ENCODE assay signal across 13 cellular contexts in genomic region chr1:110348771-110349170, GRCh38. TPM values are rescaled to one million over a fixed set of nuclear protein-coding genes. Genes with fewer than 3 reads are reported as not detected.
DNase-seq lines count a peak whose midpoint lies in the region; ATAC-seq, FAIRE-seq and TF ChIP-seq lines count a peak whose summit lies in the region.
"Had no signal": no experiment of that assay in that cellular context is flagged by ENCODE, and none has a peak within 500 bp of the region (broad histone marks: within the 10 kb centered on the region; RNA-seq: fewer than 3 reads in every experiment).

No MANE protein-coding gene starts in this region.

- H3K4me3 Mint-ChIP-seq in activated T-helper 2 cell treated with anti-CD3 and anti-CD28 coated beads, Interferon-gamma antibody, Interleukin-2, Interleukin-4, amounts not matched to agents 10 μg/mL and 5 μg/mL and 100 μg/mL, durations not matched to agents 14 hours and 24 hours and 36 hours (ENCODE audit: low read depth), result peak overlapping the region; percentile 52

- H4K20me1 ChIP-seq in GM23248 (ENCODE audit: insufficient read depth), result peaks cover 6% of the 10 kb centered on the region; the same call in 1 of the 2 replicates

- in situ Hi-C loops in GM23248 (cut with MboI), result no loop called here

- no peak for TF ChIP-seq POLR2A in A549 (IDR thresholded peaks at IDR 0.05; ENCODE audit: low read length)
- no peak for TF ChIP-seq POLR2A in esophagus muscularis mucosa (IDR thresholded peaks at IDR 0.05; ENCODE audit: low read depth)

- TF ChIP-seq EP300 in A549 (IDR thresholded peaks at IDR 0.05) (no peak), esophagus muscularis mucosa (IDR thresholded peaks at IDR 0.05) (no peak)

- peaks cover 63% of the 10 kb centered on the region for H3K4me1 ChIP-seq in A549
- H3K4me1 ChIP-seq in GM23248 (ENCODE audit: insufficient read depth), result peaks cover 38% of the 10 kb centered on the region
- H3K4me1 ChIP-seq in left lung, result peaks cover 16 to 80% of the 10 kb centered on the region in 2 donors
- H3K4me1 ChIP-seq in esophagus muscularis mucosa, result peaks cover 38 to 86% (median 79%) of the 10 kb centered on the region in 4 donors

- CTCF ChIA-PET in A549 (lab: Yijun Ruan, JAX), result interaction anchor here (0.6 to 3.1 kb wide), 6 partner anchors 10 to 111 kb away, joined by 3 to 12 read pairs (median 3); partner anchors contain the start of gene RBM15

- no peaks in the 10 kb centered on the region for H3K9me3 ChIP-seq in A549
- no peaks in the 10 kb centered on the region for H3K9me3 ChIP-seq in GM23248 (ENCODE audit: low read depth)
- no peaks in the 10 kb centered on the region for H3K9me3 ChIP-seq in left lung
- no peaks in the 10 kb centered on the region for H3K9me3 ChIP-seq in esophagus muscularis mucosa
- H3K9me3 ChIP-seq: gastroesophageal sphincter, ovary had no signal

- H3K36me3 Mint-ChIP-seq in activated T-helper 2 cell treated with anti-CD3 and anti-CD28 coated beads, Interferon-gamma antibody, Interleukin-2, Interleukin-4, amounts not matched to agents 10 μg/mL and 5 μg/mL and 100 μg/mL, durations not matched to agents 14 hours and 24 hours and 36 hours (ENCODE audit: low read depth), result peaks cover 65% of the 10 kb centered on the region

- H3K4me1 Mint-ChIP-seq in activated T-helper 2 cell treated with anti-CD3 and anti-CD28 coated beads, Interferon-gamma antibody, Interleukin-2, Interleukin-4, amounts not matched to agents 10 μg/mL and 5 μg/mL and 100 μg/mL, durations not matched to agents 14 hours and 24 hours and 36 hours (ENCODE audit: low read depth), result peaks cover 70% of the 10 kb centered on the region

- peak overlapping the region; percentile 72 for H3K27ac Mint-ChIP-seq in activated T-helper 2 cell treated with anti-CD3 and anti-CD28 coated beads, Interferon-gamma antibody, Interleukin-2, Interleukin-4, amounts not matched to agents 10 μg/mL and 5 μg/mL and 100 μg/mL, durations not matched to agents 14 hours and 24 hours and 36 hours
- H3K27ac Mint-ChIP-seq: stimulated activated naive CD8-positive, alpha-beta T cell treated with anti-CD3 and anti-CD28 coated beads, Interleukin-15, amount 100 ng/mL, for 72 hours had no signal

- no peaks in the 10 kb centered on the region for H3K27me3 Mint-ChIP-seq in activated T-helper 2 cell treated with anti-CD3 and anti-CD28 coated beads, Interferon-gamma antibody, Interleukin-2, Interleukin-4, amounts not matched to agents 10 μg/mL and 5 μg/mL and 100 μg/mL, durations not matched to agents 14 hours and 24 hours and 36 hours (ENCODE audit: low read depth)
- H3K27me3 Mint-ChIP-seq: stimulated activated naive CD8-positive, alpha-beta T cell treated with anti-CD3 and anti-CD28 coated beads, Interleukin-15, amount 100 ng/mL, for 72 hours had no signal

- DNase-seq in A549 (ENCODE audit: low read depth in 1 of 2, low spot score in 1 of 2) (no peak), GM23248 (peak; percentile 40), left lung (no peak), esophagus muscularis mucosa (ENCODE audit: extremely low spot score) (no peak), superior temporal gyrus (ENCODE audit: extremely low spot score) (no peak), NCI-H146 treated with DMSO at 0.1 percent for 48 hours (lab: John Stamatoyannopoulos, UW; ENCODE audit: unreplicated experiment) (no peak)
- no peak for DNase-seq in activated T-helper 2 cell treated with anti-CD3 and anti-CD28 coated beads, Interferon-gamma antibody, Interleukin-2, Interleukin-4, amounts not matched to agents 10 μg/mL and 5 μg/mL and 100 μg/mL, durations not matched to agents 14 hours and 24 hours and 36 hours (ENCODE audit: low spot score)
- DNase-seq: NCI-H2227 treated with DMSO at 0.1 percent for 48 hours; ovary; stimulated activated naive CD8-positive, alpha-beta T cell treated with anti-CD3 and anti-CD28 coated beads, Interleukin-15, amount 100 ng/mL, for 72 hours had no signal

- FAIRE-seq in A549 (lab: Jason Lieb, UNC), result no peak

- no peak overlapping the region for H3K4me3 ChIP-seq in A549
- H3K4me3 ChIP-seq in GM23248, result no peak overlapping the region; the same call in 1 of the 2 replicates
- H3K4me3 ChIP-seq in left lung, result no peak overlapping the region
- no peak overlapping the region for H3K4me3 ChIP-seq in esophagus muscularis mucosa
- H3K4me3 ChIP-seq: coronary artery, gastroesophageal sphincter, ovary had no signal

- H3K9ac ChIP-seq in GM23248, result peak overlapping the region; percentile 30; the same call in 1 of the 2 replicates

- H3K36me3 ChIP-seq in GM23248 (ENCODE audit: low read depth) (peaks cover 16% of the 10 kb centered on the region; the same call in 1 of the 2 replicates), left lung (peaks cover 0 to 33% of the 10 kb centered on the region in 2 donors), esophagus muscularis mucosa (peaks cover 0 to 27% (median 15%) of the 10 kb centered on the region in 4 donors)
- H3K36me3 ChIP-seq: ovary had no signal

- H2AFZ ChIP-seq in GM23248, result no peak overlapping the region

- H3K27me3 ChIP-seq in GM23248 (replicated peaks; ENCODE audit: insufficient read depth) (no peaks in the 10 kb centered on the region), left lung (no peaks in the 10 kb centered on the region), esophagus muscularis mucosa (no peaks in the 10 kb centered on the region)
- H3K27me3 ChIP-seq: gastroesophageal sphincter, ovary had no signal

- no peaks in the 10 kb centered on the region for H3K9me2 ChIP-seq in GM23248 (ENCODE audit: insufficient read depth)

- ATAC-seq in A549 (no peak), left lung (peak; percentile 17), GM21825 (IDR thresholded peaks at IDR 0.05; ENCODE audit: unreplicated experiment) (no peak)
- ATAC-seq: gastroesophageal sphincter; stimulated activated naive CD8-positive, alpha-beta T cell treated with anti-CD3 and anti-CD28 coated beads, Interleukin-15, amount 100 ng/mL, for 72 hours had no signal

- no peaks in the 10 kb centered on the region for H3F3A ChIP-seq in GM23248 (ENCODE audit: insufficient read depth)

- no peak overlapping the region for H3K27ac ChIP-seq in A549
- H3K27ac ChIP-seq in GM23248, result peak overlapping the region; percentile 38
- H3K27ac ChIP-seq in left lung, result peak overlapping the region in 1 of 2 donors; percentile 30
- H3K27ac ChIP-seq in esophagus muscularis mucosa (replicated peaks in 1 of 4), result no peak overlapping the region
- H3K27ac ChIP-seq: coronary artery, gastroesophageal sphincter, ovary had no signal

- TF ChIP-seq RAD21 in A549 (conservative IDR thresholded peaks at IDR 0.05 in 1 of 2, IDR thresholded peaks at IDR 0.05 in 1 of 2), result no peak

- intact Hi-C loops in activated T-helper 2 cell treated with anti-CD3 and anti-CD28 coated beads, Interferon-gamma antibody, Interleukin-2, Interleukin-4, amounts not matched to agents 10 μg/mL and 5 μg/mL and 100 μg/mL, durations not matched to agents 14 hours and 24 hours and 36 hours (cut with micrococcal nuclease), result no loop called here
- intact Hi-C loops in left lung (cut with DNase I) (no loop called here), esophagus muscularis mucosa (cut with DNase I) (no loop called here)

- peaks cover 100% of the 10 kb centered on the region for H3K79me2 ChIP-seq in GM23248 (ENCODE audit: insufficient read depth)

- TF ChIP-seq CTCF in A549 (IDR thresholded peaks at IDR 0.05) (no peak), left lung (IDR thresholded peaks at IDR 0.05) (no peak), esophagus muscularis mucosa (IDR thresholded peaks at IDR 0.05) (no peak)

- H3K9me3 Mint-ChIP-seq in activated T-helper 2 cell treated with anti-CD3 and anti-CD28 coated beads, Interferon-gamma antibody, Interleukin-2, Interleukin-4, amounts not matched to agents 10 μg/mL and 5 μg/mL and 100 μg/mL, durations not matched to agents 14 hours and 24 hours and 36 hours, result no peaks in the 10 kb centered on the region
- H3K9me3 Mint-ChIP-seq: stimulated activated naive CD8-positive, alpha-beta T cell treated with anti-CD3 and anti-CD28 coated beads, Interleukin-15, amount 100 ng/mL, for 72 hours had no signal

- H3K4me2 ChIP-seq in A549, result peak overlapping the region; percentile 22
- peak overlapping the region; percentile 33 for H3K4me2 ChIP-seq in GM23248 (ENCODE audit: unreplicated experiment)

- POLR2A ChIA-PET in A549 (lab: Yijun Ruan, JAX), result interaction anchor here (0.9 to 1.1 kb wide), 2 partner anchors 10 to 60 kb away, joined by 4 to 5 read pairs; partner anchors contain the start of gene RBM15

RNA-seq across cellular contexts. Expression of gene RBM15, which starts 9.6 kb away (rescaled TPM):
- polyA plus RNA-seq in A549 (2011; rRNA removed) (14.0 and 15.0 TPM in 2 replicates), A549 (2017; fragmentation: RNase III; extraction: RNeasy Plus Mini Kit Qiagen cat#74134 plus additional on column Dnase treatment) (8.0 to 8.7 TPM (median 8.2 TPM) in 3 replicates), GM23248 (2016; fragmentation: Nextera tagmentation; extraction: Ambion mirVana) (6.4 and 6.6 TPM in 2 replicates)
- 6.8 and 8.0 TPM in 2 replicates for polyA plus RNA-seq in A549 (2012; cell fraction: cytosol; rRNA removed)
- 8.3 and 9.2 TPM in 2 replicates for polyA plus RNA-seq in A549 (2012; cell fraction: nucleus; rRNA removed)
- polyA minus RNA-seq in A549 (2011; rRNA and poly(A)+ RNA removed), result 67.6 and 83.1 TPM in 2 replicates
- total RNA-seq in GM23248 (2014; rRNA removed; shearing (Covaris generic)), result 18.7 and 22.5 TPM in 2 replicates
- 55.5 TPM in 2 replicates for total RNA-seq in activated T-helper 2 cell treated with anti-CD3 and anti-CD28 coated beads, Interferon-gamma antibody, Interleukin-2, Interleukin-4, amounts not matched to agents 10 μg/mL and 5 μg/mL and 100 μg/mL, durations not matched to agents 14 hours and 24 hours and 36 hours
- total RNA-seq in left lung (10 to 100 TPM; 20.6 to 24.3 TPM), esophagus muscularis mucosa (10 to 100 TPM; 20.6 to 26.6 (median 24.2) TPM)

RNA-seq across cellular contexts. Expression of gene SLC16A4, which starts 42.1 kb away (rescaled TPM):
- polyA plus RNA-seq in A549 (2011; rRNA removed) (176 and 188 TPM in 2 replicates), A549 (2017; fragmentation: RNase III; extraction: RNeasy Plus Mini Kit Qiagen cat#74134 plus additional on column Dnase treatment) (47.2 to 71.8 TPM (median 61.0 TPM) in 3 replicates), GM23248 (2016; fragmentation: Nextera tagmentation; extraction: Ambion mirVana) (15.6 and 15.9 TPM in 2 replicates)
- 15.3 and 21.3 TPM in 2 replicates for polyA plus RNA-seq in A549 (2012; cell fraction: cytosol; rRNA removed)
- 7.4 and 12.9 TPM in 2 replicates for polyA plus RNA-seq in A549 (2012; cell fraction: nucleus; rRNA removed)
- polyA minus RNA-seq in A549 (2011; rRNA and poly(A)+ RNA removed), result 96.7 and 113 TPM in 2 replicates
- 28.1 and 34.3 TPM in 2 replicates for total RNA-seq in GM23248 (2014; rRNA removed; shearing (Covaris generic))
- 0.23 and 0.73 TPM in 2 replicates for total RNA-seq in activated T-helper 2 cell treated with anti-CD3 and anti-CD28 coated beads, Interferon-gamma antibody, Interleukin-2, Interleukin-4, amounts not matched to agents 10 μg/mL and 5 μg/mL and 100 μg/mL, durations not matched to agents 14 hours and 24 hours and 36 hours
- total RNA-seq in left lung (10 to 100 TPM; 12.0 to 40.5 TPM), esophagus muscularis mucosa (1 to 10 TPM; 5.8 to 8.8 (median 8.4) TPM)

RNA-seq across cellular contexts. Expression of gene LAMTOR5, which starts 58.7 kb away (rescaled TPM):
- 256 and 314 TPM in 2 replicates for polyA plus RNA-seq in A549 (2011; rRNA removed)
- 293 and 304 TPM in 2 replicates for polyA plus RNA-seq in A549 (2012; cell fraction: cytosol; rRNA removed)
- polyA plus RNA-seq in A549 (2012; cell fraction: nucleus; rRNA removed), result 86.8 and 153 TPM in 2 replicates
- polyA plus RNA-seq in A549 (2017; fragmentation: RNase III; extraction: RNeasy Plus Mini Kit Qiagen cat#74134 plus additional on column Dnase treatment), result 217 to 254 TPM (median 251 TPM) in 3 replicates
- 59.2 and 75.3 TPM in 2 replicates for polyA minus RNA-seq in A549 (2011; rRNA and poly(A)+ RNA removed)
- 67.1 and 145 TPM in 2 replicates for total RNA-seq in GM23248 (2014; rRNA removed; shearing (Covaris generic))
- polyA plus RNA-seq in GM23248 (2016; fragmentation: Nextera tagmentation; extraction: Ambion mirVana), result 307 and 318 TPM in 2 replicates
- total RNA-seq in activated T-helper 2 cell treated with anti-CD3 and anti-CD28 coated beads, Interferon-gamma antibody, Interleukin-2, Interleukin-4, amounts not matched to agents 10 μg/mL and 5 μg/mL and 100 μg/mL, durations not matched to agents 14 hours and 24 hours and 36 hours, result 170 and 171 TPM in 2 replicates
- total RNA-seq in left lung, result 100 to 1,000 TPM; 134 to 145 TPM
- 100 to 1,000 TPM in 1 of 4 donors, 10 to 100 TPM in 3; 59.9 to 113 (median 71.0) TPM for total RNA-seq in esophagus muscularis mucosa
